Comparison of ENCODE assay signal across 24 cellular contexts in the genomic region with DNA sequence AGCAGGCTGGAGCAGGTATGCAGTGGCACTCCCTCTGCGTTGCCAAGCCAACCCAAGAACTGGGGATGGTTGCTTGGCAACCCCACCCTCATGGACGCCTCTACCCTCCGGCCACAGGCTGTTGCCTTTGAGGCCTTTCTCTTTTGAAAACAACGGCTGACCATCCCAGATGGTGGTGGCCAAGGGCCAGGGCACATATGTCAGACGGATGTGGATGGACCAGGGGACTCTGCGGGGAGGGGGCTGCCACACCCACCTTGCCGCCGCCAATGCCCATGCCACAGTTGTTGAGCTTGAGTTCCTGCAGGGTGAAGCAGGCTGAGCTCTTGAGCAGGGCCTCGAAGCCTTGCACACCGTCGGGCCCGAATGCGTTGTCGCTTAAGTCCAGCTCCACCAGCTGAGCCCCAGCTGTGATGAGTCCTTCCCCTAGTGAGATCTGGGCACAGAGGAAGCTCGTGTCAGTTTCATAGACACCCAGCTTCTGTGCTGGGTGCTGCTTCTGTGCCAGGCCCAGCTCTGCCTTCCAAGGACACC. TPM values are rescaled to one million over a fixed set of nuclear protein-coding genes. Genes with fewer than 3 reads are reported as not detected.
A peak's percentile ranks its signal among the peaks of the same experiment; 100 is the strongest.
DNase-seq lines count a peak whose midpoint lies in the region; ATAC-seq and TF ChIP-seq lines count a peak whose summit lies in the region.
"Had no signal": no experiment of that assay in that cellular context is flagged by ENCODE, and none has a peak within 500 bp of the region (broad histone marks: within the 10 kb centered on the region; RNA-seq: fewer than 3 reads in every experiment).

No MANE protein-coding gene starts in this region.

- 95% methylated on average over 15 of the region's 15 CpGs for WGBS in smooth muscle cell (ENCODE audit: low lambda C conversion rate)

- H3K9me3 ChIP-seq in T-helper 17 cell (ENCODE audit: control insufficient read depth, low read length, poor library complexity, severe bottlenecking) = no peaks in the 10 kb centered on the region
- H3K9me3 ChIP-seq in smooth muscle cell (replicated peaks; ENCODE audit: low read depth) = no peaks in the 10 kb centered on the region
- H3K9me3 ChIP-seq: right atrium auricular region, SJSA1 had no signal

- peaks cover 7% of the 10 kb centered on the region for H3K36me3 ChIP-seq in smooth muscle cell (ENCODE audit: low read depth)

- H3K27me3 Mint-ChIP-seq in T-helper 17 cell = no peaks in the 10 kb centered on the region
- no peaks in the 10 kb centered on the region for H3K27me3 Mint-ChIP-seq in immature natural killer cell (ENCODE audit: low read depth in 3 of 3)
- H3K27me3 Mint-ChIP-seq: CD4-positive, alpha-beta memory T cell; memory B cell; stimulated activated naive CD8-positive, alpha-beta T cell treated with anti-CD3 and anti-CD28 coated beads, Interleukin-15, Interleukin-2, amounts not matched to agents 100 ng/mL and 50 ng/mL, for 24 hours; type B pancreatic cell had no signal

- no peak overlapping the region for H2AFZ ChIP-seq in smooth muscle cell (ENCODE audit: low read depth)

- peak overlapping the region; percentile 14 for H3K27ac Mint-ChIP-seq in T-helper 17 cell
- H3K27ac Mint-ChIP-seq in immature natural killer cell = no peak overlapping the region
- H3K27ac Mint-ChIP-seq: activated CD8-positive, alpha-beta T cell treated with anti-CD3 and anti-CD28 coated beads, Interleukin-2, amount 10 ng/mL, durations not matched to agents 7 days and 5 days; memory B cell; type B pancreatic cell had no signal

- no peak for TF ChIP-seq CTCF in smooth muscle cell (IDR thresholded peaks at IDR 0.05; ENCODE audit: borderline replicate concordance, insufficient read depth, poor library complexity, severe bottlenecking)

- H3K4me1 Mint-ChIP-seq in T-helper 17 cell (peaks cover 7% of the 10 kb centered on the region), immature natural killer cell (no peaks in the 10 kb centered on the region)
- H3K4me1 Mint-ChIP-seq: memory B cell had no signal

- H3K36me3 Mint-ChIP-seq in T-helper 17 cell (ENCODE audit: low read depth) = peaks cover 2% of the 10 kb centered on the region
- peaks cover 4 to 27% (median 11%) of the 10 kb centered on the region in 3 donors for H3K36me3 Mint-ChIP-seq in immature natural killer cell

- ATAC-seq in T-helper 17 cell (no peak), HG03378 (IDR thresholded peaks at IDR 0.05; ENCODE audit: unreplicated experiment) (no peak)
- ATAC-seq: activated CD8-positive, alpha-beta T cell treated with anti-CD3 and anti-CD28 coated beads, Interleukin-2, amount 10 ng/mL, durations not matched to agents 7 days and 5 days; HepG2; left cardiac atrium had no signal

- no peaks in the 10 kb centered on the region for H3K79me2 ChIP-seq in smooth muscle cell (ENCODE audit: low read depth)

- no peaks in the 10 kb centered on the region for H3K4me1 ChIP-seq in smooth muscle cell (ENCODE audit: low read depth)
- H3K4me1 ChIP-seq: SJSA1 had no signal

- H3F3A ChIP-seq in smooth muscle cell (ENCODE audit: low read depth) = no peaks in the 10 kb centered on the region

- DNase-seq in T-helper 17 cell (no peak), cerebellum (ENCODE audit: low spot score) (peak; percentile 55), medulla oblongata (ENCODE audit: extremely low spot score) (peak; percentile 78), substantia nigra (lab: John Stamatoyannopoulos, UW) (peak in 48 of 49 donors; percentile 27 to 93 (median 81)), immature natural killer cell (no peak), smooth muscle cell (lab: John Stamatoyannopoulos, UW; ENCODE audit: unreplicated experiment) (no peak)
- DNase-seq: activated CD8-positive, alpha-beta T cell treated with anti-CD3 and anti-CD28 coated beads, Interleukin-2, amount 10 ng/mL, durations not matched to agents 7 days and 5 days; CD4-positive, alpha-beta memory T cell; dermis blood vessel endothelial cell; DMS153; left cardiac atrium; NCI-H1092; NCI-H187 treated with DMSO at 0.1 percent for 48 hours; NCI-H526; stimulated activated CD4-positive, alpha-beta T cell treated with anti-CD3 and anti-CD28 coated beads, Interleukin-4, amount 100 ng/mL, for 4 hours had no signal

- H3K9me3 Mint-ChIP-seq in immature natural killer cell = no peaks in the 10 kb centered on the region
- H3K9me3 Mint-ChIP-seq: CD4-positive, alpha-beta memory T cell; memory B cell; stimulated activated naive CD8-positive, alpha-beta T cell treated with anti-CD3 and anti-CD28 coated beads, Interleukin-15, Interleukin-2, amounts not matched to agents 100 ng/mL and 50 ng/mL, for 24 hours; type B pancreatic cell had no signal

- H3K4me3 ChIP-seq in smooth muscle cell = no peak overlapping the region
- H3K4me3 ChIP-seq: right atrium auricular region, SJSA1 had no signal

- H3K4me3 Mint-ChIP-seq in T-helper 17 cell (no peak overlapping the region), immature natural killer cell (no peak overlapping the region)
- H3K4me3 Mint-ChIP-seq: activated CD8-positive, alpha-beta T cell treated with anti-CD3 and anti-CD28 coated beads, Interleukin-2, amount 10 ng/mL, durations not matched to agents 7 days and 5 days; CD4-positive, alpha-beta memory T cell; memory B cell; stimulated activated naive CD8-positive, alpha-beta T cell treated with anti-CD3 and anti-CD28 coated beads, Interleukin-15, Interleukin-2, amounts not matched to agents 100 ng/mL and 50 ng/mL, for 24 hours; type B pancreatic cell had no signal

- H3K27ac ChIP-seq in substantia nigra (ENCODE audit: low read depth, low read length, poor library complexity, severe bottlenecking) = peak overlapping the region; percentile 95
- no peak overlapping the region for H3K27ac ChIP-seq in smooth muscle cell (ENCODE audit: low read depth)
- H3K27ac ChIP-seq: HL-60, right atrium auricular region, SJSA1 had no signal

- H3K27me3 ChIP-seq in smooth muscle cell (ENCODE audit: low read depth) = no peaks in the 10 kb centered on the region
- H3K27me3 ChIP-seq: right atrium auricular region, SJSA1 had no signal

- H4K20me1 ChIP-seq in smooth muscle cell (ENCODE audit: low read depth) = peaks cover 20% of the 10 kb centered on the region

- no peak overlapping the region for H3K4me2 ChIP-seq in smooth muscle cell

- no peak overlapping the region for H3K9ac ChIP-seq in smooth muscle cell (ENCODE audit: low read depth)

RNA-seq across cellular contexts. Expression of gene RANGAP1, which starts 21.5 kb away (rescaled TPM):
- total RNA-seq in T-helper 17 cell (100 to 1,000 TPM; 114 to 142 TPM), cerebellum (27.9 TPM), smooth muscle cell (20.6 and 24.8 TPM in 2 replicates)
- polyA plus RNA-seq in immature natural killer cell (10 to 100 TPM; 10.4 to 29.9 (median 15.6) TPM), smooth muscle cell (21.7 and 38.4 TPM in 2 replicates)

RNA-seq across cellular contexts. Expression of gene CHADL, which starts 23.7 kb away (rescaled TPM):
- total RNA-seq in T-helper 17 cell (1 to 10 TPM; 1.6 to 3.5 TPM), cerebellum (2.4 TPM), smooth muscle cell (1.2 TPM in 1 of 2 replicates, not detected in the other)
- polyA plus RNA-seq in immature natural killer cell (under 1 TPM in 2 of 3 donors, not detected in 1; 0.32 to 0.90 TPM), smooth muscle cell (0.17 and 2.2 TPM in 2 replicates)
- total RNA-seq: H4 had no signal

RNA-seq across cellular contexts. Expression of gene ZC3H7B, which starts 36.9 kb away (rescaled TPM):
- total RNA-seq in T-helper 17 cell = 10 to 100 TPM; 33.5 to 35.9 TPM
- total RNA-seq in cerebellum = 53.9 TPM
- 1 to 10 TPM in 1 of 3 donors, under 1 TPM in 1, not detected in 1; 0.33 to 2.4 TPM for polyA plus RNA-seq in immature natural killer cell
- 20.3 and 20.6 TPM in 2 replicates for total RNA-seq in smooth muscle cell
- 3.7 and 5.5 TPM in 2 replicates for polyA plus RNA-seq in smooth muscle cell

RNA-seq across cellular contexts. Expression of gene L3MBTL2, which starts 59.4 kb away (rescaled TPM):
- total RNA-seq in T-helper 17 cell (10 to 100 TPM; 28.9 to 31.1 TPM), cerebellum (16.6 TPM), smooth muscle cell (10.7 and 11.2 TPM in 2 replicates)
- polyA plus RNA-seq in immature natural killer cell (10 to 100 TPM; 26.6 to 32.2 (median 30.5) TPM), smooth muscle cell (15.5 TPM in 2 replicates)

Comparison
In these comparisons a context has a peak if more than half of its experiments do, and no peak if none do; other contexts are left out.
1. DNase-seq: peak in cerebellum (single experiment), medulla oblongata (single experiment) and substantia nigra (48 of 49); none in T-helper 17 cell (0 of 3), immature natural killer cell (0 of 3) and smooth muscle cell (single experiment).